In genomic region chr5:96829336-96829735, GRCh38 we compare ENCODE assay signal across 21 cellular contexts.
"Had no signal": no experiment of that assay in that cellular context is flagged by ENCODE, and none has a peak within 500 bp of the region (broad histone marks: within the 10 kb centered on the region; RNA-seq: fewer than 3 reads in every experiment).

No MANE protein-coding gene starts in this region.

- H3K27ac ChIP-seq: KMS-11, SJSA1 had no signal

- DNase-seq: Kasumi-1, MM.1S, NCI-H1092 treated with DMSO at 0.1 percent for 48 hours, NCI-H1436, NCI-H1694 treated with DMSO at 0.1 percent for 48 hours, NCI-H1930, NCI-H2081, NCI-H2107, NCI-H2227 treated with DMSO at 0.1 percent for 48 hours, NCI-H510A, NCI-H524 treated with DMSO at 0.1 percent for 48 hours, NCI-H69, NCI-H774, Right ventricle myocardium superior, RPMI8226, SIG-M5 had no signal

- H3K36me3 Mint-ChIP-seq: IgD-negative memory B cell had no signal

- H3K4me3 Mint-ChIP-seq: IgD-negative memory B cell had no signal

- H3K9me3 ChIP-seq: SJSA1 had no signal

- ATAC-seq: HepG2, K562 had no signal

- H3K27ac Mint-ChIP-seq: IgD-negative memory B cell had no signal

- H3K4me1 Mint-ChIP-seq: IgD-negative memory B cell had no signal

- H3K27me3 ChIP-seq: SJSA1 had no signal

- H3K4me3 ChIP-seq: K562, SJSA1 had no signal

- H3K36me3 ChIP-seq: SJSA1 had no signal

- H3K9me3 Mint-ChIP-seq: IgD-negative memory B cell had no signal
